ENCODE assay signal across 14 cellular contexts in genomic region chr7:94492601-94493000, GRCh38. TPM values are rescaled to one million over a fixed set of nuclear protein-coding genes. Genes with fewer than 3 reads are reported as not detected.
DNase-seq lines count a peak whose midpoint lies in the region; ATAC-seq and TF ChIP-seq lines count a peak whose summit lies in the region.
"Had no signal": no experiment of that assay in that cellular context is flagged by ENCODE, and none has a peak within 500 bp of the region (broad histone marks: within the 10 kb centered on the region; RNA-seq: fewer than 3 reads in every experiment).

No MANE protein-coding gene starts in this region.

- H3K27me3 ChIP-seq in esophagus squamous epithelium, result peaks cover 0 to 4% (median 0%) of the 10 kb centered on the region in 4 donors
- H3K27me3 ChIP-seq: BLaER1 had no signal

- no peak for TF ChIP-seq CTCF in esophagus squamous epithelium (IDR thresholded peaks at IDR 0.05)

- no peak overlapping the region for H3K27ac ChIP-seq in esophagus squamous epithelium
- H3K27ac ChIP-seq: BLaER1, SK-N-MC had no signal

- no peaks in the 10 kb centered on the region for H3K9me3 ChIP-seq in esophagus squamous epithelium
- H3K9me3 ChIP-seq: BLaER1 had no signal

- H3K4me1 ChIP-seq in esophagus squamous epithelium, result no peaks in the 10 kb centered on the region
- H3K4me1 ChIP-seq: BLaER1 had no signal

- WGBS in esophagus squamous epithelium, 2 donors, result 68 to 70% methylated on average over 2 of the region's 2 CpGs

- H3K36me3 ChIP-seq in esophagus squamous epithelium, result no peaks in the 10 kb centered on the region
- H3K36me3 ChIP-seq: BLaER1 had no signal

- intact Hi-C loops in esophagus squamous epithelium (cut with DNase I), result no loop called here

- no peak overlapping the region for H3K4me3 ChIP-seq in esophagus squamous epithelium
- H3K4me3 ChIP-seq: BLaER1, SK-N-MC had no signal

- peak; percentile 100 for ATAC-seq in GM18502 (IDR thresholded peaks at IDR 0.05; ENCODE audit: poor library complexity, unreplicated experiment)
- ATAC-seq in GM19455 (IDR thresholded peaks at IDR 0.05; ENCODE audit: unreplicated experiment), result peak; percentile 98
- peak; percentile 99 for ATAC-seq in HG02885 (IDR thresholded peaks at IDR 0.05; ENCODE audit: poor library complexity, unreplicated experiment)
- ATAC-seq in HG03571 (IDR thresholded peaks at IDR 0.05; ENCODE audit: unreplicated experiment), result peak; percentile 98
- ATAC-seq: activated CD8-positive, alpha-beta T cell treated with anti-CD3 and anti-CD28 coated beads, Interleukin-2, amount 10 ng/mL, durations not matched to agents 7 days and 5 days had no signal

- no peak for TF ChIP-seq POLR2A in esophagus squamous epithelium (IDR thresholded peaks at IDR 0.05)

- no peak for DNase-seq in cerebellum (ENCODE audit: low spot score)
- no peak for DNase-seq in esophagus squamous epithelium (lab: John Stamatoyannopoulos, UW)
- DNase-seq in midbrain (lab: John Stamatoyannopoulos, UW), result no peak
- DNase-seq in activated CD4-positive, alpha-beta T cell treated with anti-CD3 and anti-CD28 coated beads, Interleukin-2, amount 50 U/mL, for 4 hours, result no peak
- DNase-seq: activated CD8-positive, alpha-beta T cell treated with anti-CD3 and anti-CD28 coated beads, Interleukin-2, amount 10 ng/mL, durations not matched to agents 7 days and 5 days; aorta; endodermal cell; NCI-H2171 had no signal

RNA-seq across cellular contexts. Expression of gene CASD1, which starts 17.0 kb away (rescaled TPM):
- total RNA-seq in cerebellum (96.2 TPM), esophagus squamous epithelium (10 to 100 TPM in 2 of 4 donors, 1 to 10 TPM in 2; 2.3 to 28.3 (median 10.8) TPM)
